ENCODE assay signal across 8 cellular contexts in genomic region chr1:156338180-156338973, GRCh38. TPM values are rescaled to one million over a fixed set of nuclear protein-coding genes. Genes with fewer than 3 reads are reported as not detected.
DNase-seq lines count a peak whose midpoint lies in the region; ATAC-seq and TF ChIP-seq lines count a peak whose summit lies in the region.

Gene CCT3, minus strand, starts transcription at chr1:156338292. Its CDS starts 108 bp downstream, at chr1:156338184.
Gene TSACC, plus strand, starts transcription at chr1:156338526. Its CDS starts 1,232 bp downstream, at chr1:156339758.

- H3K27me3 ChIP-seq in smooth muscle cell (ENCODE audit: low read depth) = no peaks in the 10 kb centered on the region

- CTCF ChIA-PET in WTC11 (lab: Charles Lee) = interaction anchor here (0.6 to 3.0 kb wide), 10 partner anchors 18 to 197 kb away, joined by 3 to 14 read pairs (median 4); partner anchors contain the start of genes PMF1, SLC25A44 and SMG5

- POLR2A ChIA-PET in WTC11 (lab: Charles Lee) = interaction anchor here (0.6 to 2.4 kb wide), 4 partner anchors 55 to 330 kb away, joined by 3 to 10 read pairs (median 4); partner anchors contain the start of gene SMG5

- peaks cover 18% of the 10 kb centered on the region for H3K4me1 Mint-ChIP-seq in WTC11
- H3K4me1 Mint-ChIP-seq in immature natural killer cell = peaks cover 39 to 53% of the 10 kb centered on the region in 2 donors

- H3K4me3 Mint-ChIP-seq in WTC11 (peak within 1 kb of the TSS; percentile 99), immature natural killer cell (peak within 1 kb of the TSS; percentile 96 to 99 (median 96))

- H3K36me3 ChIP-seq in smooth muscle cell (ENCODE audit: low read depth) = peaks cover 6% of the 10 kb centered on the region

- H3K4me2 ChIP-seq in smooth muscle cell = peak within 1 kb of the TSS; percentile 92

- H3K4me3 ChIP-seq in smooth muscle cell = peak within 1 kb of the TSS; percentile 88

- H3K4me1 ChIP-seq in smooth muscle cell (ENCODE audit: low read depth) = peaks cover 14% of the 10 kb centered on the region

- H3K9me3 ChIP-seq in smooth muscle cell (replicated peaks; ENCODE audit: low read depth) = no peaks in the 10 kb centered on the region

- in situ Hi-C loops in GM18951 (cut with MboI; ENCODE audit: low sequenced_read_pairs, unreplicated experiment) = loop anchor here (10.0 kb wide), 1 partner anchor 204 kb away; no protein-coding TSS in a partner anchor

- ATAC-seq in HG03175 (IDR thresholded peaks at IDR 0.05; ENCODE audit: unreplicated experiment) (peak; percentile 93), WTC11 (peak; percentile 97)

- no peaks in the 10 kb centered on the region for H3F3A ChIP-seq in smooth muscle cell (ENCODE audit: low read depth)

- H3K36me3 Mint-ChIP-seq in WTC11 (peaks cover 32% of the 10 kb centered on the region), immature natural killer cell (peaks cover 0 to 8% (median 4%) of the 10 kb centered on the region in 3 donors)

- peaks cover 29% of the 10 kb centered on the region for H4K20me1 ChIP-seq in smooth muscle cell (ENCODE audit: low read depth)

- DNase-seq in AG08396 (ENCODE audit: low spot score) (peak; percentile 99), NCI-H2227 treated with DMSO at 0.1 percent for 48 hours (lab: John Stamatoyannopoulos, UW) (peak; percentile 99), WTC11 (ENCODE audit: low spot score) (peak; percentile 98), caudate nucleus (lab: John Stamatoyannopoulos, UW) (peak; percentile 90 to 100 (median 98)), immature natural killer cell (peak; percentile 100), smooth muscle cell (lab: John Stamatoyannopoulos, UW; ENCODE audit: unreplicated experiment) (peak; percentile 97)

- peak within 1 kb of the TSS; percentile 96 for H3K27ac Mint-ChIP-seq in WTC11
- H3K27ac Mint-ChIP-seq in immature natural killer cell = peak within 1 kb of the TSS; percentile 90 to 99 (median 96)

- H3K9me3 Mint-ChIP-seq in WTC11 = no peaks in the 10 kb centered on the region
- no peaks in the 10 kb centered on the region for H3K9me3 Mint-ChIP-seq in immature natural killer cell

- H2AFZ ChIP-seq in smooth muscle cell (ENCODE audit: low read depth) = peak within 1 kb of the TSS; percentile 93

- TF ChIP-seq CTCF in WTC11 (IDR thresholded peaks at IDR 0.05) (no peak), smooth muscle cell (IDR thresholded peaks at IDR 0.05; ENCODE audit: borderline replicate concordance, insufficient read depth, poor library complexity, severe bottlenecking) (no peak)

- H3K27ac ChIP-seq in caudate nucleus (ENCODE audit: low read depth, low read length) (peak within 1 kb of the TSS; percentile 96), smooth muscle cell (ENCODE audit: low read depth) (peak within 1 kb of the TSS; percentile 55)

- peak; percentile 87 for TF ChIP-seq POLR2A in GM18951 (IDR thresholded peaks at IDR 0.05; ENCODE audit: extremely low read depth, insufficient read depth, insufficient read length)

- H3K9ac ChIP-seq in smooth muscle cell (ENCODE audit: low read depth) = peak within 1 kb of the TSS; percentile 74

- H3K79me2 ChIP-seq in smooth muscle cell (ENCODE audit: low read depth) = peaks cover 36% of the 10 kb centered on the region

- H3K27me3 Mint-ChIP-seq in WTC11 (ENCODE audit: low read depth) = no peaks in the 10 kb centered on the region
- H3K27me3 Mint-ChIP-seq in immature natural killer cell (ENCODE audit: low read depth in 3 of 3) = peaks cover 6 to 8% (median 8%) of the 10 kb centered on the region in 3 donors

- WGBS in smooth muscle cell (ENCODE audit: low lambda C conversion rate) = under 1% methylated on average over 47 of the region's 47 CpGs

TF ChIP-seq in WTC11, 78 proteins besides CTCF, POLR2A, EP300 and RAD21 (continues in another document):
- TF ChIP-seq FOXK1 (CRISPR knock-in tag; IDR thresholded peaks at IDR 0.05) (peak; percentile 33; the same call in 1 of the 2 replicates), AFF4 (CRISPR knock-in tag; IDR thresholded peaks at IDR 0.05; ENCODE audit: borderline replicate concordance) (no peak), ATF2 (CRISPR knock-in tag; IDR thresholded peaks at IDR 0.05; ENCODE audit: borderline replicate concordance, low read depth) (no peak), ZNF396 (CRISPR knock-in tag; IDR thresholded peaks at IDR 0.05; ENCODE audit: borderline replicate concordance) (no peak), ZNF512 (CRISPR knock-in tag; IDR thresholded peaks at IDR 0.05; ENCODE audit: borderline replicate concordance) (no peak), ZBTB21 (CRISPR knock-in tag; IDR thresholded peaks at IDR 0.05; ENCODE audit: borderline replicate concordance) (no peak), JUN (CRISPR knock-in tag; IDR thresholded peaks at IDR 0.05) (no peak)

RNA-seq across cellular contexts. Expression of gene CCT3, which starts in this region (rescaled TPM):
- total RNA-seq in WTC11 (2021) = 411 to 479 TPM (median 429 TPM) in 3 replicates
- 100 to 1,000 TPM; 174 to 225 (median 177) TPM for polyA plus RNA-seq in immature natural killer cell
- total RNA-seq in smooth muscle cell = 147 and 178 TPM in 2 replicates
- 179 and 182 TPM in 2 replicates for polyA plus RNA-seq in smooth muscle cell

RNA-seq across cellular contexts. Expression of gene TSACC, which starts in this region (rescaled TPM):
- total RNA-seq in WTC11 (2021) (1.8 to 2.7 TPM (median 2.2 TPM) in 3 replicates), smooth muscle cell (0.54 and 2.9 TPM in 2 replicates)
- polyA plus RNA-seq in immature natural killer cell (under 1 TPM in 1 of 3 donors, not detected in 2; 0.62 TPM), smooth muscle cell (0.72 TPM in 1 of 2 replicates, not detected in the other)

Comparison
In these comparisons a context has a peak if more than half of its experiments do, and no peak if none do; other contexts are left out.
1. Peak in every context shown above with its lines: DNase-seq, ATAC-seq, H3K4me3 ChIP-seq and H3K27ac ChIP-seq.